ENCODE assay signal across 18 cellular contexts in genomic region chr14:92473947-92474535, GRCh38. TPM values are rescaled to one million over a fixed set of nuclear protein-coding genes. Genes with fewer than 3 reads are reported as not detected.
A peak's percentile ranks its signal among the peaks of the same experiment; 100 is the strongest.
DNase-seq lines count a peak whose midpoint lies in the region; ATAC-seq and TF ChIP-seq lines count a peak whose summit lies in the region.
"Had no signal": no experiment of that assay in that cellular context is flagged by ENCODE, and none has a peak within 500 bp of the region (broad histone marks: within the 10 kb centered on the region; RNA-seq: fewer than 3 reads in every experiment).

No MANE protein-coding gene starts in this region.

- peak overlapping the region; percentile 84 to 98 (median 92) for H3K27ac Mint-ChIP-seq in CD14-positive monocyte
- H3K27ac Mint-ChIP-seq: activated naive CD4-positive, alpha-beta T cell treated with anti-CD3 and anti-CD28 coated beads, Interleukin-2, amount 50 U/mL, for 24 hours; natural killer cell; T-helper 1 cell treated with Interleukin-12 subunit alpha and Interleukin-12 subunit beta and Interleukin-4 antibody, amounts not matched to agents 30 μg/mL and 1 μg/mL, for 36 hours had no signal

- H3K9ac ChIP-seq in parathyroid adenoma, result no peak overlapping the region

- DNase-seq in CD14-positive monocyte (ENCODE audit: low spot score), result no peak
- peak; percentile 36 for DNase-seq in RPMI7951 (ENCODE audit: low read depth)
- DNase-seq in epithelial cell of esophagus (ENCODE audit: low read depth), result peak; percentile 16
- no peak for DNase-seq in NCI-H2081 (lab: John Stamatoyannopoulos, UW)
- no peak for DNase-seq in hippocampal formation (lab: John Stamatoyannopoulos, UW)
- DNase-seq in central memory CD4-positive, alpha-beta T cell, result no peak
- DNase-seq: activated CD4-positive, CD25-positive, alpha-beta regulatory T cell treated with anti-CD3 and anti-CD28 coated beads, Interleukin-2, amount 50 U/mL, for 72 hours; COR-L47; effector CD8-positive, alpha-beta T cell; GOT3; Kasumi-1; lower lobe of right lung; natural killer cell; NCI-H1105 treated with DMSO at 0.1 percent for 48 hours had no signal

- no peak for ATAC-seq in HG03280 (IDR thresholded peaks at IDR 0.05; ENCODE audit: unreplicated experiment)
- ATAC-seq: natural killer cell had no signal

- no peaks in the 10 kb centered on the region for H3K27me3 ChIP-seq in parathyroid adenoma (ENCODE audit: control insufficient read depth, insufficient read depth, low read length)

- H3K9me3 ChIP-seq in parathyroid adenoma (ENCODE audit: control insufficient read depth, low read length), result no peaks in the 10 kb centered on the region
- H3K9me3 ChIP-seq: lower lobe of right lung had no signal

- H3K79me2 ChIP-seq in parathyroid adenoma, result no peaks in the 10 kb centered on the region

- peaks cover 73% of the 10 kb centered on the region for H3K4me1 Mint-ChIP-seq in CD14-positive monocyte

- no peak overlapping the region for H3K4me2 ChIP-seq in parathyroid adenoma (ENCODE audit: low read length)

- TF ChIP-seq CTCF in CD14-positive monocyte (IDR thresholded peaks at IDR 0.05), result no peak
- no peak for TF ChIP-seq CTCF in epithelial cell of esophagus (IDR thresholded peaks at IDR 0.05; ENCODE audit: insufficient read depth, low read depth, low read length, missing control alignments)
- no peak for TF ChIP-seq CTCF in parathyroid adenoma (IDR thresholded peaks at IDR 0.05)

- peaks cover 0 to 8% (median 0%) of the 10 kb centered on the region in 7 donors for H3K9me3 Mint-ChIP-seq in CD14-positive monocyte
- H3K9me3 Mint-ChIP-seq: activated naive CD4-positive, alpha-beta T cell treated with anti-CD3 and anti-CD28 coated beads, Interleukin-2, amount 50 U/mL, for 24 hours; natural killer cell had no signal

- peak overlapping the region; percentile 79 for H3K27ac ChIP-seq in parathyroid adenoma
- H3K27ac ChIP-seq: lower lobe of right lung had no signal

- peaks cover 19 to 44% of the 10 kb centered on the region in 2 donors for H3K36me3 Mint-ChIP-seq in CD14-positive monocyte
- H3K36me3 Mint-ChIP-seq: natural killer cell had no signal

- peak overlapping the region; percentile 51 for H2AFZ ChIP-seq in parathyroid adenoma

- intact Hi-C loops in CD14-positive monocyte (cut with micrococcal nuclease), result loop anchor here in 1 of 2 donors (2.0 to 5.0 kb wide), 3 partner anchors 13 to 77 kb away; no protein-coding TSS in a partner anchor

- no peaks in the 10 kb centered on the region for H3K36me3 ChIP-seq in parathyroid adenoma (ENCODE audit: control insufficient read depth, insufficient read depth, low read length)
- H3K36me3 ChIP-seq: lower lobe of right lung had no signal

- peak overlapping the region; percentile 49 to 80 for H3K4me3 Mint-ChIP-seq in CD14-positive monocyte
- H3K4me3 Mint-ChIP-seq: activated naive CD4-positive, alpha-beta T cell treated with anti-CD3 and anti-CD28 coated beads, Interleukin-2, amount 50 U/mL, for 24 hours; natural killer cell; T-helper 1 cell treated with Interleukin-12 subunit alpha and Interleukin-12 subunit beta and Interleukin-4 antibody, amounts not matched to agents 30 μg/mL and 1 μg/mL, for 36 hours had no signal

- H3K4me3 ChIP-seq in epithelial cell of esophagus (ENCODE audit: low read length) (no peak overlapping the region), parathyroid adenoma (ENCODE audit: low read depth, low read length) (no peak overlapping the region)
- H3K4me3 ChIP-seq: lower lobe of right lung had no signal

- no peaks in the 10 kb centered on the region for H3K27me3 Mint-ChIP-seq in CD14-positive monocyte (ENCODE audit: low read depth in 3 of 3)
- H3K27me3 Mint-ChIP-seq: activated naive CD4-positive, alpha-beta T cell treated with anti-CD3 and anti-CD28 coated beads, Interleukin-2, amount 50 U/mL, for 24 hours had no signal

- H3K4me1 ChIP-seq in parathyroid adenoma, result peaks cover 22% of the 10 kb centered on the region

RNA-seq across cellular contexts. Expression of gene RIN3, which starts 39.5 kb away (rescaled TPM):
- polyA plus RNA-seq in CD14-positive monocyte, result 10 to 100 TPM; 42.8 to 54.6 TPM
- total RNA-seq in RPMI7951 (2014; rRNA removed; shearing (Covaris generic)), result 3.8 and 6.4 TPM in 2 replicates

Comparison
In these comparisons a context has a peak if more than half of its experiments do, and no peak if none do; other contexts are left out.
1. DNase-seq: peak in RPMI7951 (single experiment) and epithelial cell of esophagus (single experiment); none in CD14-positive monocyte (single experiment), NCI-H2081 (0 of 2), hippocampal formation (0 of 2) and central memory CD4-positive, alpha-beta T cell (single experiment).